In genomic region chr3:129281726-129282125, GRCh38 we compare ENCODE assay signal across 15 cellular contexts. TPM values are rescaled to one million over a fixed set of nuclear protein-coding genes. Genes with fewer than 3 reads are reported as not detected.
A peak's percentile ranks its signal among the peaks of the same experiment; 100 is the strongest.
DNase-seq lines count a peak whose midpoint lies in the region; ATAC-seq, FAIRE-seq and TF ChIP-seq lines count a peak whose summit lies in the region.
"Had no signal": no experiment of that assay in that cellular context is flagged by ENCODE, and none has a peak within 500 bp of the region (broad histone marks: within the 10 kb centered on the region; RNA-seq: fewer than 3 reads in every experiment).

No MANE protein-coding gene starts in this region.

- 44 to 71% (median 47%) methylated on average over 5 of the region's 5 CpGs for WGBS in small intestine, 3 donors

- H3K27me3 ChIP-seq in OCI-LY1 (ENCODE audit: insufficient read depth, low read length) (no peaks in the 10 kb centered on the region), astrocyte (ENCODE audit: insufficient read depth, low read length) (no peaks in the 10 kb centered on the region), small intestine (ENCODE audit: control insufficient read depth in 2 of 2, insufficient read depth in 2 of 2, low read length in 2 of 2) (no peaks in the 10 kb centered on the region)
- H3K27me3 ChIP-seq: adrenal gland, neural progenitor cell, tibial nerve had no signal

- TF ChIP-seq CTCF in OCI-LY1 (IDR thresholded peaks at IDR 0.05; ENCODE audit: low read length) (no peak), astrocyte (IDR thresholded peaks at IDR 0.05; ENCODE audit: insufficient read depth, low read depth, low read length) (no peak)

- H3K36me3 ChIP-seq in OCI-LY1 (ENCODE audit: insufficient read depth, low read length) (peaks cover 66% of the 10 kb centered on the region), astrocyte (ENCODE audit: insufficient read depth, low read length) (peaks cover 16% of the 10 kb centered on the region), small intestine (ENCODE audit: control insufficient read depth in 2 of 2, insufficient read depth in 2 of 2, low read length in 2 of 2) (peaks cover 0 to 2% of the 10 kb centered on the region in 2 donors)
- H3K36me3 ChIP-seq: neural progenitor cell had no signal

- H3K79me2 ChIP-seq in OCI-LY1 (ENCODE audit: insufficient read depth, low read length) = peaks cover 54% of the 10 kb centered on the region
- peaks cover 25% of the 10 kb centered on the region for H3K79me2 ChIP-seq in astrocyte (ENCODE audit: insufficient read depth, low read length)

- H3K9me3 ChIP-seq in OCI-LY1 (ENCODE audit: low read length) (no peaks in the 10 kb centered on the region), astrocyte (ENCODE audit: insufficient read depth, low read depth, low read length) (no peaks in the 10 kb centered on the region), small intestine (ENCODE audit: control insufficient read depth, low read depth) (no peaks in the 10 kb centered on the region)
- H3K9me3 ChIP-seq: adrenal gland, lower lobe of right lung, tibial nerve had no signal

- peak overlapping the region; percentile 91 for H3K27ac Mint-ChIP-seq in activated T-cell treated with anti-CD3 and anti-CD28 coated beads, Interleukin-2, amount 50 U/mL, for 24 hours
- no peak overlapping the region for H3K27ac Mint-ChIP-seq in astrocyte (ENCODE audit: unreplicated experiment)
- H3K27ac Mint-ChIP-seq: neural progenitor cell had no signal

- FAIRE-seq in astrocyte (lab: Jason Lieb, UNC) (no peak), small intestine (lab: Jason Lieb, UNC) (no peak)

- H3K27me3 Mint-ChIP-seq in activated T-cell treated with anti-CD3 and anti-CD28 coated beads, Interleukin-2, amount 50 U/mL, for 24 hours = no peaks in the 10 kb centered on the region
- H3K27me3 Mint-ChIP-seq in astrocyte (ENCODE audit: low read depth, unreplicated experiment) = no peaks in the 10 kb centered on the region

- ATAC-seq in GM21825 (IDR thresholded peaks at IDR 0.05; ENCODE audit: unreplicated experiment) = no peak
- ATAC-seq in HG03280 (IDR thresholded peaks at IDR 0.05; ENCODE audit: unreplicated experiment) = no peak
- ATAC-seq: lower lobe of right lung had no signal

- H3K9ac ChIP-seq in OCI-LY1 (ENCODE audit: low read length) (peak overlapping the region; percentile 92), astrocyte (ENCODE audit: low read length) (peak overlapping the region; percentile 3)
- H3K9ac ChIP-seq: neural progenitor cell had no signal

- H3K9me3 Mint-ChIP-seq in activated T-cell treated with anti-CD3 and anti-CD28 coated beads, Interleukin-2, amount 50 U/mL, for 24 hours = no peaks in the 10 kb centered on the region
- H3K9me3 Mint-ChIP-seq in astrocyte (ENCODE audit: unreplicated experiment) = no peaks in the 10 kb centered on the region
- H3K9me3 Mint-ChIP-seq: neural progenitor cell had no signal

- H3F3A ChIP-seq in OCI-LY1 (ENCODE audit: insufficient read depth, low read length) = 0 out of 2 replicates have a peak, but pooled peaks cover 10% of the 10 kb centered on the region

- peaks cover 72% of the 10 kb centered on the region for H3K36me3 Mint-ChIP-seq in activated T-cell treated with anti-CD3 and anti-CD28 coated beads, Interleukin-2, amount 50 U/mL, for 24 hours (ENCODE audit: low read depth)
- peaks cover 9% of the 10 kb centered on the region for H3K36me3 Mint-ChIP-seq in astrocyte (ENCODE audit: low read depth, unreplicated experiment)

- peak overlapping the region; percentile 84 for H3K4me2 ChIP-seq in OCI-LY1 (ENCODE audit: low read length)
- H3K4me2 ChIP-seq in astrocyte (ENCODE audit: low read length) = no peak overlapping the region
- H3K4me2 ChIP-seq: neural progenitor cell had no signal

- H3K27ac ChIP-seq in OCI-LY1 (ENCODE audit: low read depth, low read length, poor library complexity, severe bottlenecking) (peak overlapping the region; percentile 96), astrocyte (ENCODE audit: low read depth, low read length) (peak overlapping the region; percentile 32), small intestine (ENCODE audit: low read depth in 1 of 2, low read length in 1 of 2) (peak overlapping the region in 1 of 2 donors; percentile 66)
- H3K27ac ChIP-seq: lower lobe of right lung, neural progenitor cell, tibial nerve had no signal

- peak overlapping the region; percentile 44 for H3K4me3 Mint-ChIP-seq in activated T-cell treated with anti-CD3 and anti-CD28 coated beads, Interleukin-2, amount 50 U/mL, for 24 hours
- no peak overlapping the region for H3K4me3 Mint-ChIP-seq in astrocyte (ENCODE audit: unreplicated experiment)
- H3K4me3 Mint-ChIP-seq: neural progenitor cell had no signal

- H4K20me1 ChIP-seq in OCI-LY1 (ENCODE audit: insufficient read depth, low read length) = no peaks in the 10 kb centered on the region
- peaks cover 25% of the 10 kb centered on the region for H4K20me1 ChIP-seq in astrocyte (ENCODE audit: insufficient read depth, low read length)

- H3K4me1 Mint-ChIP-seq in activated T-cell treated with anti-CD3 and anti-CD28 coated beads, Interleukin-2, amount 50 U/mL, for 24 hours (ENCODE audit: low read depth) = peaks cover 67% of the 10 kb centered on the region
- H3K4me1 Mint-ChIP-seq in astrocyte (ENCODE audit: low read depth, unreplicated experiment) = peaks cover 6% of the 10 kb centered on the region

- peak overlapping the region; percentile 95 for H3K4me3 ChIP-seq in OCI-LY1 (ENCODE audit: low read depth, low read length, poor library complexity, severe bottlenecking)
- no peak overlapping the region for H3K4me3 ChIP-seq in astrocyte (ENCODE audit: insufficient read depth, low read depth, low read length)
- no peak overlapping the region for H3K4me3 ChIP-seq in small intestine (ENCODE audit: low read depth in 1 of 2, low read length in 2 of 2)
- H3K4me3 ChIP-seq: adrenal gland, lower lobe of right lung, neural progenitor cell, tibial nerve had no signal

- H3K4me1 ChIP-seq in OCI-LY1 (ENCODE audit: insufficient read depth, low read length, severe bottlenecking) (peaks cover 73% of the 10 kb centered on the region), astrocyte (ENCODE audit: insufficient read depth, low read length) (peaks cover 17% of the 10 kb centered on the region), small intestine (ENCODE audit: control insufficient read depth in 2 of 2, insufficient read depth in 1 of 2, low read depth in 1 of 2, low read length in 1 of 2) (peaks cover 5 to 8% of the 10 kb centered on the region in 2 donors)

- no peak for DNase-seq in activated T-cell treated with anti-CD3 and anti-CD28 coated beads, Interleukin-2, amount 50 U/mL, for 24 hours
- DNase-seq in activated T-cell treated with anti-CD3 and anti-CD28 coated beads for 4 hours (no peak), astrocyte (ENCODE audit: low read depth) (no peak), small intestine (peak; percentile 23), KG1 (lab: John Stamatoyannopoulos, UW) (no peak)
- DNase-seq: adrenal gland, DMS 273 treated with DMSO at 0.1 percent for 48 hours, lower lobe of right lung, NCI-H2081 treated with DMSO at 0.1 percent for 48 hours, T-helper 9 cell had no signal

- H2AFZ ChIP-seq in OCI-LY1 (ENCODE audit: low read length) (no peak overlapping the region), astrocyte (ENCODE audit: low read depth, low read length) (no peak overlapping the region)
- H2AFZ ChIP-seq: neural progenitor cell had no signal

- H3K9me2 ChIP-seq in OCI-LY1 (ENCODE audit: low read depth, low read length) = no peaks in the 10 kb centered on the region

RNA-seq across cellular contexts. Expression of gene HMCES, which starts 3.1 kb away (rescaled TPM):
- 22.4 and 27.4 TPM in 2 replicates for total RNA-seq in astrocyte
- polyA plus RNA-seq in small intestine = 10 to 100 TPM; 28.9 to 35.3 (median 34.9) TPM

RNA-seq across cellular contexts. Expression of gene COPG1, which starts 32.3 kb away (rescaled TPM):
- 267 and 275 TPM in 2 replicates for total RNA-seq in astrocyte
- polyA plus RNA-seq in small intestine = 100 to 1,000 TPM; 112 to 141 (median 130) TPM
